In genomic region chr4:116180056-116180690, GRCh38 we compare ENCODE assay signal across 9 cellular contexts.
DNase-seq lines count a peak whose midpoint lies in the region; ATAC-seq, FAIRE-seq and TF ChIP-seq lines count a peak whose summit lies in the region.
"Had no signal": no experiment of that assay in that cellular context is flagged by ENCODE, and none has a peak within 500 bp of the region (broad histone marks: within the 10 kb centered on the region; RNA-seq: fewer than 3 reads in every experiment).

No MANE protein-coding gene starts in this region.

- no peak for TF ChIP-seq POLR2A in GM12878 (IDR thresholded peaks at IDR 0.05; ENCODE audit: low read depth, low read length)

- 0% methylated on average over 2 of the region's 2 CpGs for WGBS in GM12878 (ENCODE audit: insufficient coverage, insufficient replicate concordance, low lambda C conversion rate, missing lambda C conversion rate)

- TF ChIP-seq EP300 in GM12878 (IDR thresholded peaks at IDR 0.05; ENCODE audit: borderline replicate concordance in 1 of 2, control insufficient read depth in 1 of 2, low read depth in 2 of 2, low read length in 2 of 2): no peak

- TF ChIP-seq RAD21 in GM12878 (IDR thresholded peaks at IDR 0.05; ENCODE audit: insufficient read depth, low read depth, low read length): peak; percentile 66

- POLR2A ChIA-PET in GM12878 (lab: Charles Lee): no interaction called here

- intact Hi-C loops in GM12878 (cut with micrococcal nuclease; ENCODE audit: unreplicated experiment): loop anchor here (5.0 kb wide), 1 partner anchor 177 kb away; no protein-coding TSS in a partner anchor
- intact Hi-C loops in activated CD4-positive, alpha-beta T cell treated with anti-CD3 and anti-CD28 coated beads, Interleukin-2, amount 10 ng/mL, durations not matched to agents 24 days and 14 days (cut with micrococcal nuclease): no loop called here

- H3K36me3 ChIP-seq in GM12878 (ENCODE audit: control insufficient read depth in 2 of 2, insufficient read depth in 2 of 2, low read length in 1 of 2) (no peaks in the 10 kb centered on the region), neural progenitor cell (no peaks in the 10 kb centered on the region)

- no peaks in the 10 kb centered on the region for H3K4me1 Mint-ChIP-seq in neural progenitor cell
- no peaks in the 10 kb centered on the region for H3K4me1 Mint-ChIP-seq in activated CD4-positive, alpha-beta T cell treated with anti-CD3 and anti-CD28 coated beads, Interleukin-2, amount 10 ng/mL, durations not matched to agents 24 days and 14 days
- H3K4me1 Mint-ChIP-seq in activated CD8-positive, alpha-beta memory T cell treated with anti-CD3 and anti-CD28 coated beads, Interleukin-2, amount 10 ng/mL, durations not matched to agents 7 days and 5 days: no peaks in the 10 kb centered on the region

- H3F3A ChIP-seq in neural progenitor cell (ENCODE audit: low read depth): no peaks in the 10 kb centered on the region

- H3K27me3 Mint-ChIP-seq in neural progenitor cell (ENCODE audit: insufficient read depth, low read depth): peaks cover under 1% of the 10 kb centered on the region
- no peaks in the 10 kb centered on the region for H3K27me3 Mint-ChIP-seq in activated CD4-positive, alpha-beta T cell treated with anti-CD3 and anti-CD28 coated beads, Interleukin-2, amount 10 ng/mL, durations not matched to agents 24 days and 14 days
- no peaks in the 10 kb centered on the region for H3K27me3 Mint-ChIP-seq in activated CD8-positive, alpha-beta memory T cell treated with anti-CD3 and anti-CD28 coated beads, Interleukin-2, amount 10 ng/mL, durations not matched to agents 7 days and 5 days

- no peaks in the 10 kb centered on the region for H3K9me3 ChIP-seq in GM12878 (replicated peaks; ENCODE audit: control insufficient read depth, insufficient read depth, low read length)
- H3K9me3 ChIP-seq in neural progenitor cell (ENCODE audit: low read depth): no peaks in the 10 kb centered on the region

- H2AFZ ChIP-seq in GM12878 (ENCODE audit: control insufficient read depth, low read depth, low read length) (no peak overlapping the region), neural progenitor cell (replicated peaks) (peak overlapping the region; percentile 45)

- in situ Hi-C loops in GM12878 (cut with MboI): no loop called here

- H3K4me2 ChIP-seq in GM12878 (ENCODE audit: control insufficient read depth, insufficient read depth) (no peak overlapping the region), neural progenitor cell (no peak overlapping the region)

- peak; percentile 54 for FAIRE-seq in GM12878 (lab: Jason Lieb, UNC)

- CTCF ChIA-PET in GM12878 (lab: Yijun Ruan, JAX): interaction anchor here (0.7 to 2.0 kb wide), 10 partner anchors 9 to 1521 kb away, joined by 3 to 8 read pairs (median 3); no protein-coding TSS in a partner anchor
- CTCF ChIA-PET in activated CD8-positive, alpha-beta memory T cell treated with anti-CD3 and anti-CD28 coated beads, Interleukin-2, amount 10 ng/mL, durations not matched to agents 7 days and 5 days (lab: Charles Lee): no interaction called here

- ATAC-seq in GM18517 (IDR thresholded peaks at IDR 0.05; ENCODE audit: unreplicated experiment): peak; percentile 64
- peak; percentile 68 for ATAC-seq in GM12878
- no peak for ATAC-seq in activated CD8-positive, alpha-beta memory T cell treated with anti-CD3 and anti-CD28 coated beads, Interleukin-2, amount 10 ng/mL, durations not matched to agents 7 days and 5 days
- ATAC-seq in GM18858 (IDR thresholded peaks at IDR 0.05; ENCODE audit: unreplicated experiment): no peak

- H3K4me1 ChIP-seq in GM12878 (ENCODE audit: control insufficient read depth, insufficient read depth, low read length) (no peaks in the 10 kb centered on the region), neural progenitor cell (no peaks in the 10 kb centered on the region)

- no peaks in the 10 kb centered on the region for H3K79me2 ChIP-seq in GM12878 (ENCODE audit: control insufficient read depth, insufficient read depth, low read length)
- no peaks in the 10 kb centered on the region for H3K79me2 ChIP-seq in neural progenitor cell (ENCODE audit: low read depth)

- TF ChIP-seq CTCF in GM12878 (IDR thresholded peaks at IDR 0.05 in 2 of 3, conservative IDR thresholded peaks at IDR 0.05 in 1 of 3; ENCODE audit: control insufficient read depth in 2 of 3, extremely low read depth in 1 of 3, insufficient read depth in 1 of 3, low read depth in 3 of 3, low read length in 3 of 3): peak; percentile 38 to 51 (median 40); a peak in 4 of 6 replicates
- peak; percentile 68 for TF ChIP-seq CTCF in neural progenitor cell (IDR thresholded peaks at IDR 0.05)

- SMC1A ChIA-PET in GM12878 (lab: Charles Lee; ENCODE audit: uncharacterized antibody, unreplicated experiment): interaction anchor here (1.4 kb wide), 2 partner anchors 15 to 179 kb away, joined by 4 read pairs; no protein-coding TSS in a partner anchor

- no peak overlapping the region for H3K9ac ChIP-seq in GM12878 (ENCODE audit: control insufficient read depth, insufficient read depth, low read length)
- H3K9ac ChIP-seq in neural progenitor cell: no peak overlapping the region

- no peaks in the 10 kb centered on the region for H3K27me3 ChIP-seq in GM12878 (replicated peaks in 1 of 2; ENCODE audit: control insufficient read depth in 2 of 2, insufficient read depth in 2 of 2, low read length in 1 of 2)
- no peaks in the 10 kb centered on the region for H3K27me3 ChIP-seq in neural progenitor cell

- H3K9me3 Mint-ChIP-seq in neural progenitor cell: no peaks in the 10 kb centered on the region
- no peaks in the 10 kb centered on the region for H3K9me3 Mint-ChIP-seq in activated CD4-positive, alpha-beta T cell treated with anti-CD3 and anti-CD28 coated beads, Interleukin-2, amount 10 ng/mL, durations not matched to agents 24 days and 14 days
- peaks cover 4% of the 10 kb centered on the region for H3K9me3 Mint-ChIP-seq in activated CD8-positive, alpha-beta memory T cell treated with anti-CD3 and anti-CD28 coated beads, Interleukin-2, amount 10 ng/mL, durations not matched to agents 7 days and 5 days (ENCODE audit: low read depth)

- H3K27ac ChIP-seq in GM12878 (ENCODE audit: control insufficient read depth, insufficient read depth): no peak overlapping the region
- no peak overlapping the region for H3K27ac ChIP-seq in neural progenitor cell
- H3K27ac ChIP-seq: epithelial cell of prostate had no signal

- RAD21 ChIA-PET in GM12878 (lab: Charles Lee; ENCODE audit: unreplicated experiment): no interaction called here

- no peaks in the 10 kb centered on the region for H4K20me1 ChIP-seq in GM12878 (ENCODE audit: control insufficient read depth, insufficient read depth)
- no peaks in the 10 kb centered on the region for H4K20me1 ChIP-seq in neural progenitor cell (ENCODE audit: low read depth)

- peak; percentile 17 for DNase-seq in NCI-H1105 treated with DMSO at 0.1 percent for 48 hours (lab: John Stamatoyannopoulos, UW)
- no peak for DNase-seq in GM12878 (ENCODE audit: low read depth, low spot score)
- peak; percentile 17 for DNase-seq in neural progenitor cell (ENCODE audit: low spot score)
- no peak for DNase-seq in activated CD4-positive, alpha-beta T cell treated with anti-CD3 and anti-CD28 coated beads, Interleukin-2, amount 10 ng/mL, durations not matched to agents 24 days and 14 days
- no peak for DNase-seq in activated CD8-positive, alpha-beta memory T cell treated with anti-CD3 and anti-CD28 coated beads, Interleukin-2, amount 10 ng/mL, durations not matched to agents 7 days and 5 days
- no peak for DNase-seq in T-helper 1 cell

- no peak overlapping the region for H3K4me3 Mint-ChIP-seq in neural progenitor cell
- H3K4me3 Mint-ChIP-seq in activated CD4-positive, alpha-beta T cell treated with anti-CD3 and anti-CD28 coated beads, Interleukin-2, amount 10 ng/mL, durations not matched to agents 24 days and 14 days: no peak overlapping the region
- no peak overlapping the region for H3K4me3 Mint-ChIP-seq in activated CD8-positive, alpha-beta memory T cell treated with anti-CD3 and anti-CD28 coated beads, Interleukin-2, amount 10 ng/mL, durations not matched to agents 7 days and 5 days

- no peak overlapping the region for H3K27ac Mint-ChIP-seq in neural progenitor cell
- H3K27ac Mint-ChIP-seq in activated CD4-positive, alpha-beta T cell treated with anti-CD3 and anti-CD28 coated beads, Interleukin-2, amount 10 ng/mL, durations not matched to agents 24 days and 14 days: no peak overlapping the region
- H3K27ac Mint-ChIP-seq in activated CD8-positive, alpha-beta memory T cell treated with anti-CD3 and anti-CD28 coated beads, Interleukin-2, amount 10 ng/mL, durations not matched to agents 7 days and 5 days: no peak overlapping the region

- H3K36me3 Mint-ChIP-seq in neural progenitor cell: no peaks in the 10 kb centered on the region
- no peaks in the 10 kb centered on the region for H3K36me3 Mint-ChIP-seq in activated CD4-positive, alpha-beta T cell treated with anti-CD3 and anti-CD28 coated beads, Interleukin-2, amount 10 ng/mL, durations not matched to agents 24 days and 14 days (ENCODE audit: low read depth)
- no peaks in the 10 kb centered on the region for H3K36me3 Mint-ChIP-seq in activated CD8-positive, alpha-beta memory T cell treated with anti-CD3 and anti-CD28 coated beads, Interleukin-2, amount 10 ng/mL, durations not matched to agents 7 days and 5 days

- no TSS peak for BruUV-seq in GM12878 (replicated peaks; lab: Mats Ljungman, UMichigan)

- H3K4me3 ChIP-seq in GM12878 (no peak overlapping the region), neural progenitor cell (no peak overlapping the region)

TF ChIP-seq in GM12878, 131 proteins besides CTCF, POLR2A, EP300 and RAD21:
- TF ChIP-seq FOXM1 (IDR thresholded peaks at IDR 0.05; ENCODE audit: low read depth, low read length) (no peak), SMC3 (IDR thresholded peaks at IDR 0.05; ENCODE audit: borderline replicate concordance, low read length) (peak; percentile 35; the same call in 1 of the 2 replicates)

Comparison
In these comparisons a context has a peak if more than half of its experiments do, and no peak if none do; other contexts are left out.
1. ATAC-seq: peak in GM18517 (single experiment) and GM12878 (single experiment); none in activated CD8-positive, alpha-beta memory T cell treated with anti-CD3 and anti-CD28 coated beads, Interleukin-2, amount 10 ng/mL, durations not matched to agents 7 days and 5 days (single experiment) and GM18858 (single experiment).
2. DNase-seq: peak in NCI-H1105 treated with DMSO at 0.1 percent for 48 hours (single experiment) and neural progenitor cell (single experiment); none in GM12878 (single experiment), activated CD4-positive, alpha-beta T cell treated with anti-CD3 and anti-CD28 coated beads, Interleukin-2, amount 10 ng/mL, durations not matched to agents 24 days and 14 days (single experiment), activated CD8-positive, alpha-beta memory T cell treated with anti-CD3 and anti-CD28 coated beads, Interleukin-2, amount 10 ng/mL, durations not matched to agents 7 days and 5 days (single experiment) and T-helper 1 cell (0 of 5).